In the genomic region with DNA sequence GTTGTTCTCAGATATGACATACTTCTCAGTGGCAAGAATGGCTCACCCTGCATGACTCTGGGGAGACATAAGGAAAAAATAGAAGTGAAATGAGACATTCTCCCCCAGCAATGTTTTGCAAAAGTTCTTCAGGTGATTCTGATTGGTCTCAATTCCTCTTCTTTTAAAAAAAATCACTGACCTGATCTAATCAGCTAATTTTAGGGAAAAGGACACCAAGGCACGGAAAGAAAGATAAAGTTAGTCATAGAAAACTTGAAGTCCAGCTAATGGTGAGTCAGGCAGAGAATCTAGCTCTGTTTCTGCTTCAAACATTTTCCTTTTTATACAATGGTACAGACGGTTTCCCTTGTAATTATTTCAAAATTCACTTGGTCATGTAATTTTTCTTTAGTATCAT, we compare ENCODE assay signal across 17 cellular contexts.
DNase-seq lines count a peak whose midpoint lies in the region; ATAC-seq, FAIRE-seq and TF ChIP-seq lines count a peak whose summit lies in the region.
"Had no signal": no experiment of that assay in that cellular context is flagged by ENCODE, and none has a peak within 500 bp of the region (broad histone marks: within the 10 kb centered on the region; RNA-seq: fewer than 3 reads in every experiment).

No MANE protein-coding gene starts in this region.

- CTCF ChIA-PET in SK-N-SH (lab: Yijun Ruan, JAX): no interaction called here

- peak overlapping the region; percentile 70 for H3K27ac Mint-ChIP-seq in HFFc6
- H3K27ac Mint-ChIP-seq: stimulated activated effector memory CD8-positive, alpha-beta T cell treated with anti-CD3 and anti-CD28 coated beads, Interleukin-12 subunit alpha, Interleukin-12 subunit beta, amount 100 ng/mL, for 72 hours had no signal

- H3K9me3 Mint-ChIP-seq in HFFc6: no peaks in the 10 kb centered on the region
- H3K9me3 Mint-ChIP-seq: central memory CD8-positive, alpha-beta T cell had no signal

- H3K9me2 ChIP-seq in SK-N-SH: no peaks in the 10 kb centered on the region

- peak overlapping the region; percentile 62 for H3K4me3 Mint-ChIP-seq in HFFc6
- H3K4me3 Mint-ChIP-seq: central memory CD8-positive, alpha-beta T cell; stimulated activated effector memory CD8-positive, alpha-beta T cell treated with anti-CD3 and anti-CD28 coated beads, Interleukin-12 subunit alpha, Interleukin-12 subunit beta, amount 100 ng/mL, for 72 hours had no signal

- H3K4me2 ChIP-seq in SK-N-SH: 0 out of 2 replicates have a peak overlapping the region, but pooled peaks have one; percentile 35
- H3K4me2 ChIP-seq in skeletal muscle satellite cell (ENCODE audit: low read length): peak overlapping the region; percentile 35
- H3K4me2 ChIP-seq: BLaER1 treated with 17β-estradiol and CSF1 and Interleukin-3, amounts not matched to agents 10 nM and 100 nM had no signal

- H3K27me3 Mint-ChIP-seq in HFFc6 (ENCODE audit: insufficient read depth): no peaks in the 10 kb centered on the region
- H3K27me3 Mint-ChIP-seq: central memory CD8-positive, alpha-beta T cell had no signal

- POLR2A ChIA-PET in SK-N-SH (lab: Yijun Ruan, JAX): no interaction called here

- ATAC-seq in HG03521 (IDR thresholded peaks at IDR 0.05; ENCODE audit: unreplicated experiment) (no peak), HG02678 (IDR thresholded peaks at IDR 0.05; ENCODE audit: unreplicated experiment) (no peak)
- ATAC-seq: activated CD4-positive, CD25-positive, alpha-beta regulatory T cell treated with anti-CD3 and anti-CD28 coated beads, Interleukin-2, amount 50 U/mL, for 24 hours; HepG2; stimulated activated effector memory CD8-positive, alpha-beta T cell treated with anti-CD3 and anti-CD28 coated beads, Interleukin-12 subunit alpha, Interleukin-12 subunit beta, amount 100 ng/mL, for 72 hours had no signal

- DNase-seq in HFFc6: peak; percentile 44
- no peak for DNase-seq in SK-N-SH
- peak; percentile 18 for DNase-seq in fibroblast of pulmonary artery (ENCODE audit: low read depth)
- no peak for DNase-seq in D721Med (ENCODE audit: insufficient read length, low spot score)
- DNase-seq: adrenal gland; effector memory CD4-positive, alpha-beta T cell; kidney glomerular epithelial cell; NCI-H526 had no signal

- H4K20me1 ChIP-seq in SK-N-SH (ENCODE audit: insufficient read depth): no peaks in the 10 kb centered on the region
- H4K20me1 ChIP-seq: BLaER1 treated with 17β-estradiol and CSF1 and Interleukin-3, amounts not matched to agents 10 nM and 100 nM had no signal

- no peak for FAIRE-seq in D721Med (lab: Jason Lieb, UNC)
- FAIRE-seq: HepG2 had no signal

- H3K9me3 ChIP-seq in SK-N-SH: no peaks in the 10 kb centered on the region
- no peaks in the 10 kb centered on the region for H3K9me3 ChIP-seq in skeletal muscle satellite cell (replicated peaks; ENCODE audit: low read length)
- H3K9me3 ChIP-seq: BLaER1 treated with 17β-estradiol and CSF1 and Interleukin-3, amounts not matched to agents 10 nM and 100 nM; thoracic aorta had no signal

- TF ChIP-seq CTCF in HFFc6 (IDR thresholded peaks at IDR 0.05) (no peak), SK-N-SH (IDR thresholded peaks at IDR 0.05) (no peak), fibroblast of pulmonary artery (IDR thresholded peaks at IDR 0.05; ENCODE audit: low read length, missing control alignments) (no peak), D721Med (IDR thresholded peaks at IDR 0.05; ENCODE audit: insufficient read depth, missing control alignments) (no peak)

- peak overlapping the region in 1 of 2 experiments; percentile 68; a peak in 2 of 4 replicates for H3K27ac ChIP-seq in SK-N-SH (ENCODE audit: low read depth in 2 of 2, low read length in 1 of 2)
- H3K27ac ChIP-seq: adrenal gland; BLaER1 treated with 17β-estradiol and CSF1 and Interleukin-3, amounts not matched to agents 10 nM and 100 nM; thoracic aorta had no signal

- peaks cover 0 to 8% of the 10 kb centered on the region in 2 experiments; a peak in 1 of 4 replicates for H3K4me1 ChIP-seq in SK-N-SH (ENCODE audit: control insufficient read depth in 1 of 2, insufficient read depth in 2 of 2, low read depth in 1 of 2, low read length in 1 of 2)
- H3K4me1 ChIP-seq in skeletal muscle satellite cell (ENCODE audit: control insufficient read depth, insufficient read depth, low read length): no peaks in the 10 kb centered on the region
- H3K4me1 ChIP-seq: adrenal gland; BLaER1 treated with 17β-estradiol and CSF1 and Interleukin-3, amounts not matched to agents 10 nM and 100 nM had no signal

- no peak overlapping the region for H3K9ac ChIP-seq in SK-N-SH
- H3K9ac ChIP-seq in skeletal muscle satellite cell (ENCODE audit: low read depth, low read length): no peak overlapping the region
- H3K9ac ChIP-seq: BLaER1 treated with 17β-estradiol and CSF1 and Interleukin-3, amounts not matched to agents 10 nM and 100 nM had no signal

- H2AFZ ChIP-seq in SK-N-SH (ENCODE audit: low read depth): peak overlapping the region; percentile 74

- H3K4me1 Mint-ChIP-seq in HFFc6 (ENCODE audit: low read depth): peaks cover 17% of the 10 kb centered on the region
- H3K4me1 Mint-ChIP-seq: central memory CD8-positive, alpha-beta T cell; stimulated activated effector memory CD8-positive, alpha-beta T cell treated with anti-CD3 and anti-CD28 coated beads, Interleukin-12 subunit alpha, Interleukin-12 subunit beta, amount 100 ng/mL, for 72 hours had no signal

- H3K4me3 ChIP-seq in SK-N-SH (ENCODE audit: low read depth in 2 of 2, low read length in 1 of 2): no peak overlapping the region
- H3K4me3 ChIP-seq in fibroblast of pulmonary artery (replicated peaks; ENCODE audit: low read depth, low read length): no peak overlapping the region
- no peak overlapping the region for H3K4me3 ChIP-seq in skeletal muscle satellite cell (ENCODE audit: low read length)
- H3K4me3 ChIP-seq: adrenal gland; BLaER1 treated with 17β-estradiol and CSF1 and Interleukin-3, amounts not matched to agents 10 nM and 100 nM; thoracic aorta had no signal

- peaks cover 9% of the 10 kb centered on the region for H3F3A ChIP-seq in SK-N-SH (replicated peaks; ENCODE audit: insufficient read depth)

- TF ChIP-seq RAD21 in SK-N-SH (IDR thresholded peaks at IDR 0.05; ENCODE audit: low read length): no peak

- H3K27me3 ChIP-seq in SK-N-SH (ENCODE audit: insufficient read depth): no peaks in the 10 kb centered on the region
- H3K27me3 ChIP-seq in skeletal muscle satellite cell (ENCODE audit: control insufficient read depth, insufficient read depth, low read length): no peaks in the 10 kb centered on the region
- H3K27me3 ChIP-seq: adrenal gland; BLaER1 treated with 17β-estradiol and CSF1 and Interleukin-3, amounts not matched to agents 10 nM and 100 nM had no signal

- H3K79me2 ChIP-seq in SK-N-SH (ENCODE audit: insufficient read depth): no peaks in the 10 kb centered on the region

- no peaks in the 10 kb centered on the region for H3K36me3 ChIP-seq in SK-N-SH (replicated peaks in 1 of 2; ENCODE audit: control insufficient read depth in 1 of 2, insufficient read depth in 2 of 2, low read length in 1 of 2)
- no peaks in the 10 kb centered on the region for H3K36me3 ChIP-seq in skeletal muscle satellite cell (ENCODE audit: insufficient read depth, low read length)
- H3K36me3 ChIP-seq: adrenal gland; BLaER1 treated with 17β-estradiol and CSF1 and Interleukin-3, amounts not matched to agents 10 nM and 100 nM; thoracic aorta had no signal

- 17% methylated on average over 2 of the region's 2 CpGs for WGBS in SK-N-SH (ENCODE audit: low lambda C conversion rate)

- TF ChIP-seq EP300 in SK-N-SH (IDR thresholded peaks at IDR 0.05; ENCODE audit: borderline replicate concordance in 1 of 2, low read depth in 1 of 2, low read length in 1 of 2): no peak

- no peaks in the 10 kb centered on the region for H3K36me3 Mint-ChIP-seq in HFFc6 (ENCODE audit: low read depth)
- H3K36me3 Mint-ChIP-seq: stimulated activated effector memory CD8-positive, alpha-beta T cell treated with anti-CD3 and anti-CD28 coated beads, Interleukin-12 subunit alpha, Interleukin-12 subunit beta, amount 100 ng/mL, for 72 hours had no signal

TF ChIP-seq in SK-N-SH, 30 proteins besides CTCF, POLR2A, EP300 and RAD21:
- TF ChIP-seq TCF12 (IDR thresholded peaks at IDR 0.05) (0 out of 2 replicates have a peak, but pooled peaks have one; percentile 28), JUND (IDR thresholded peaks at IDR 0.05) (0 out of 2 replicates have a peak, but pooled peaks have one; percentile 14), USF1 (IDR thresholded peaks at IDR 0.05; ENCODE audit: borderline replicate concordance, low read depth) (no peak), FOSL2 (IDR thresholded peaks at IDR 0.05; ENCODE audit: borderline replicate concordance, low read depth) (peak; percentile 35; the same call in 1 of the 2 replicates)

Comparison
In these comparisons a context has a peak if more than half of its experiments do, and no peak if none do; other contexts are left out.
1. DNase-seq: peak in HFFc6 (single experiment) and fibroblast of pulmonary artery (single experiment); none in SK-N-SH (single experiment) and D721Med (single experiment).